9 cellular contexts compared by ENCODE assay signal in genomic region chr3:48426944-48427629, GRCh38. TPM values are rescaled to one million over a fixed set of nuclear protein-coding genes. Genes with fewer than 3 reads are reported as not detected.
DNase-seq lines count a peak whose midpoint lies in the region; ATAC-seq lines count a peak whose summit lies in the region.
"Had no signal": no experiment of that assay in that cellular context is flagged by ENCODE, and none has a peak within 500 bp of the region (broad histone marks: within the 10 kb centered on the region; RNA-seq: fewer than 3 reads in every experiment).

No MANE protein-coding gene starts in this region.

- H3K4me1 Mint-ChIP-seq in CD4-positive, alpha-beta memory T cell: peaks cover 2 to 16% (median 10%) of the 10 kb centered on the region in 4 donors
- H3K4me1 Mint-ChIP-seq in activated T-helper 2 cell treated with anti-CD3 and anti-CD28 coated beads, Interferon-gamma antibody, Interleukin-2, Interleukin-4, amounts not matched to agents 10 μg/mL and 5 μg/mL and 100 μg/mL, durations not matched to agents 14 hours and 24 hours and 36 hours (ENCODE audit: low read depth): peaks cover 3% of the 10 kb centered on the region

- H3K79me1 ChIP-seq in trophoblast cell (ENCODE audit: low read length): peaks cover 14% of the 10 kb centered on the region

- no peak overlapping the region for H3K9ac ChIP-seq in trophoblast cell (ENCODE audit: low read length)

- no peak overlapping the region for H3K18ac ChIP-seq in trophoblast cell (ENCODE audit: low read length)

- no peak for DNase-seq in CD4-positive, alpha-beta memory T cell
- DNase-seq in activated T-helper 2 cell treated with anti-CD3 and anti-CD28 coated beads, Interferon-gamma antibody, Interleukin-2, Interleukin-4, amounts not matched to agents 10 μg/mL and 5 μg/mL and 100 μg/mL, durations not matched to agents 14 hours and 24 hours and 36 hours (ENCODE audit: low spot score): no peak
- peak in 1 of 3 donors; percentile 66 for DNase-seq in right cardiac atrium
- DNase-seq in trophoblast cell: no peak
- DNase-seq in NCI-H510A (lab: John Stamatoyannopoulos, UW): no peak
- no peak for DNase-seq in OCI-M2 (lab: John Stamatoyannopoulos, UW; ENCODE audit: unreplicated experiment)
- DNase-seq in activated naive CD4-positive, alpha-beta T cell treated with Interleukin-2 at 50 U/mL for 16 hours: no peak
- DNase-seq: stimulated activated CD4-positive, alpha-beta T cell treated with anti-CD3 and anti-CD28 coated beads, Interleukin-2, amount 100 ng/mL, for 24 hours had no signal

- intact Hi-C loops in CD4-positive, alpha-beta memory T cell (cut with micrococcal nuclease): no loop called here
- intact Hi-C loops in activated T-helper 2 cell treated with anti-CD3 and anti-CD28 coated beads, Interferon-gamma antibody, Interleukin-2, Interleukin-4, amounts not matched to agents 10 μg/mL and 5 μg/mL and 100 μg/mL, durations not matched to agents 14 hours and 24 hours and 36 hours (cut with micrococcal nuclease): no loop called here
- intact Hi-C loops in right cardiac atrium (cut with DNase I): no loop called here

- H3K9me3 ChIP-seq in CD4-positive, alpha-beta memory T cell (ENCODE audit: control insufficient read depth in 1 of 2, low read length in 2 of 2): no peaks in the 10 kb centered on the region
- H3K9me3 ChIP-seq in right cardiac atrium (ENCODE audit: control insufficient read depth, low read length) (no peaks in the 10 kb centered on the region), trophoblast cell (ENCODE audit: insufficient read depth, low read depth, low read length) (no peaks in the 10 kb centered on the region)

- no peak overlapping the region for H3K23ac ChIP-seq in trophoblast cell (ENCODE audit: low read length)

- peaks cover 0 to 3% of the 10 kb centered on the region in 2 donors for H3K36me3 Mint-ChIP-seq in CD4-positive, alpha-beta memory T cell
- H3K36me3 Mint-ChIP-seq in activated T-helper 2 cell treated with anti-CD3 and anti-CD28 coated beads, Interferon-gamma antibody, Interleukin-2, Interleukin-4, amounts not matched to agents 10 μg/mL and 5 μg/mL and 100 μg/mL, durations not matched to agents 14 hours and 24 hours and 36 hours (ENCODE audit: low read depth): peaks cover 11% of the 10 kb centered on the region

- POLR2A ChIA-PET in CD4-positive, alpha-beta memory T cell (lab: Charles Lee; ENCODE audit: partially characterized antibody): interaction anchor here (1.2 to 2.0 kb wide), 2 partner anchors 13 to 70 kb away, joined by 3 to 7 read pairs; partner anchors contain the start of genes CCDC51 and TMA7

- peak overlapping the region; percentile 74 for H3K4me2 ChIP-seq in trophoblast cell (ENCODE audit: low read length)

- H3K4me1 ChIP-seq in CD4-positive, alpha-beta memory T cell (ENCODE audit: insufficient read depth, low read length): peaks cover 8% of the 10 kb centered on the region
- H3K4me1 ChIP-seq in right cardiac atrium (ENCODE audit: control insufficient read depth, insufficient read depth, low read length): peaks cover 15% of the 10 kb centered on the region
- peaks cover 33 to 36% of the 10 kb centered on the region in 2 experiments for H3K4me1 ChIP-seq in trophoblast cell (ENCODE audit: control insufficient read depth in 1 of 2, insufficient read depth in 2 of 2, low read length in 2 of 2)

- H2AK5ac ChIP-seq in trophoblast cell (ENCODE audit: low read length): no peak overlapping the region

- H2AFZ ChIP-seq in trophoblast cell (ENCODE audit: insufficient read depth, low read length, poor library complexity): no peak overlapping the region

- H4K12ac ChIP-seq in trophoblast cell (ENCODE audit: low read depth, low read length): no peak overlapping the region

- WGBS in right cardiac atrium: 41% methylated on average over 8 of the region's 8 CpGs
- WGBS in trophoblast cell (ENCODE audit: extremely low coverage, insufficient coverage, insufficient read length): no CpG with 5 or more reads among the region's 8 CpGs

- peaks cover 27% of the 10 kb centered on the region for H3K79me2 ChIP-seq in trophoblast cell (ENCODE audit: control insufficient read depth, insufficient read depth, low read length, poor library complexity)

- no peak overlapping the region for H3K27ac ChIP-seq in CD4-positive, alpha-beta memory T cell (ENCODE audit: low read depth, low read length)
- H3K27ac ChIP-seq in right cardiac atrium (ENCODE audit: low read length) (peak overlapping the region; percentile 93), trophoblast cell (ENCODE audit: low read depth, low read length) (no peak overlapping the region)

- H3K14ac ChIP-seq in trophoblast cell (ENCODE audit: low read length): no peak overlapping the region

- H3K27me3 ChIP-seq in CD4-positive, alpha-beta memory T cell (ENCODE audit: insufficient read depth, low read length): no peaks in the 10 kb centered on the region
- H3K27me3 ChIP-seq in right cardiac atrium (ENCODE audit: control insufficient read depth, insufficient read depth) (no peaks in the 10 kb centered on the region), trophoblast cell (ENCODE audit: insufficient read depth, low read length) (no peaks in the 10 kb centered on the region)

- no peak for ATAC-seq in right cardiac atrium
- no peak for ATAC-seq in GM19351 (IDR thresholded peaks at IDR 0.05; ENCODE audit: unreplicated experiment)

- H4K8ac ChIP-seq in trophoblast cell (ENCODE audit: low read depth, low read length): no peak overlapping the region

- no peak overlapping the region for H2BK12ac ChIP-seq in trophoblast cell (ENCODE audit: low read length)

- H3K9me3 Mint-ChIP-seq in CD4-positive, alpha-beta memory T cell: no peaks in the 10 kb centered on the region
- H3K9me3 Mint-ChIP-seq in activated T-helper 2 cell treated with anti-CD3 and anti-CD28 coated beads, Interferon-gamma antibody, Interleukin-2, Interleukin-4, amounts not matched to agents 10 μg/mL and 5 μg/mL and 100 μg/mL, durations not matched to agents 14 hours and 24 hours and 36 hours: no peaks in the 10 kb centered on the region

- peak overlapping the region in 6 of 8 donors; percentile 0 to 77 (median 11) for H3K4me3 Mint-ChIP-seq in CD4-positive, alpha-beta memory T cell
- H3K4me3 Mint-ChIP-seq in activated T-helper 2 cell treated with anti-CD3 and anti-CD28 coated beads, Interferon-gamma antibody, Interleukin-2, Interleukin-4, amounts not matched to agents 10 μg/mL and 5 μg/mL and 100 μg/mL, durations not matched to agents 14 hours and 24 hours and 36 hours (ENCODE audit: low read depth): peak overlapping the region; percentile 40

- no peak overlapping the region for H2BK5ac ChIP-seq in trophoblast cell (ENCODE audit: low read depth, low read length, poor library complexity)

- CTCF ChIA-PET in CD4-positive, alpha-beta memory T cell (lab: Charles Lee; ENCODE audit: partially characterized antibody): interaction anchor here (0.9 to 1.8 kb wide), 2 partner anchors 9 to 26 kb away, joined by 3 to 9 read pairs; no protein-coding TSS in a partner anchor

- no peaks in the 10 kb centered on the region for H3K27me3 Mint-ChIP-seq in CD4-positive, alpha-beta memory T cell
- H3K27me3 Mint-ChIP-seq in activated T-helper 2 cell treated with anti-CD3 and anti-CD28 coated beads, Interferon-gamma antibody, Interleukin-2, Interleukin-4, amounts not matched to agents 10 μg/mL and 5 μg/mL and 100 μg/mL, durations not matched to agents 14 hours and 24 hours and 36 hours (ENCODE audit: low read depth): peaks cover 17% of the 10 kb centered on the region

- no peak overlapping the region for H2BK120ac ChIP-seq in trophoblast cell (ENCODE audit: insufficient read depth, low read length, poor library complexity)

- H3K4ac ChIP-seq in trophoblast cell (ENCODE audit: low read depth, low read length): peak overlapping the region; percentile 58

- H3K36me3 ChIP-seq in CD4-positive, alpha-beta memory T cell (ENCODE audit: insufficient read depth, low read length): no peaks in the 10 kb centered on the region
- peaks cover 24 to 27% of the 10 kb centered on the region in 2 experiments for H3K36me3 ChIP-seq in trophoblast cell (ENCODE audit: control insufficient read depth in 1 of 2, insufficient read depth in 2 of 2, low read length in 2 of 2)

- H4K91ac ChIP-seq in trophoblast cell (ENCODE audit: low read depth, low read length): no peak overlapping the region

- H3K4me3 ChIP-seq in CD4-positive, alpha-beta memory T cell (ENCODE audit: low read length in 2 of 2): no peak overlapping the region
- no peak overlapping the region for H3K4me3 ChIP-seq in right cardiac atrium (ENCODE audit: low read length)
- H3K4me3 ChIP-seq in trophoblast cell (ENCODE audit: low read depth, low read length): no peak overlapping the region

- peak overlapping the region in 4 of 7 donors; percentile 3 to 54 (median 34) for H3K27ac Mint-ChIP-seq in CD4-positive, alpha-beta memory T cell
- H3K27ac Mint-ChIP-seq in activated T-helper 2 cell treated with anti-CD3 and anti-CD28 coated beads, Interferon-gamma antibody, Interleukin-2, Interleukin-4, amounts not matched to agents 10 μg/mL and 5 μg/mL and 100 μg/mL, durations not matched to agents 14 hours and 24 hours and 36 hours: no peak overlapping the region

RNA-seq across cellular contexts. Expression of gene PLXNB1, which starts 2.8 kb away (rescaled TPM):
- total RNA-seq in CD4-positive, alpha-beta memory T cell: 1 to 10 TPM; 2.6 to 5.0 TPM
- polyA plus RNA-seq in CD4-positive, alpha-beta memory T cell: under 1 TPM in 1 of 2 donors, not detected in 1; 0.48 TPM
- 6.8 and 7.0 TPM in 2 replicates for total RNA-seq in activated T-helper 2 cell treated with anti-CD3 and anti-CD28 coated beads, Interferon-gamma antibody, Interleukin-2, Interleukin-4, amounts not matched to agents 10 μg/mL and 5 μg/mL and 100 μg/mL, durations not matched to agents 14 hours and 24 hours and 36 hours
- total RNA-seq in right cardiac atrium: 10 to 100 TPM; 49.4 to 84.5 (median 55.0) TPM
- 52.7 TPM for polyA plus RNA-seq in right cardiac atrium
- polyA plus RNA-seq in trophoblast cell (2013): 48.1 and 50.4 TPM in 2 replicates

RNA-seq across cellular contexts. Expression of gene CCDC51, which starts 12.8 kb away (rescaled TPM):
- total RNA-seq in CD4-positive, alpha-beta memory T cell: 1 to 10 TPM; 5.1 to 5.4 TPM
- polyA plus RNA-seq in CD4-positive, alpha-beta memory T cell: 10 to 100 TPM in 1 of 2 donors, 1 to 10 TPM in 1; 6.6 to 13.3 TPM
- 22.2 and 23.7 TPM in 2 replicates for total RNA-seq in activated T-helper 2 cell treated with anti-CD3 and anti-CD28 coated beads, Interferon-gamma antibody, Interleukin-2, Interleukin-4, amounts not matched to agents 10 μg/mL and 5 μg/mL and 100 μg/mL, durations not matched to agents 14 hours and 24 hours and 36 hours
- total RNA-seq in right cardiac atrium: 10 to 100 TPM in 3 of 4 donors, 1 to 10 TPM in 1; 8.7 to 11.5 (median 11.1) TPM
- 11.2 TPM for polyA plus RNA-seq in right cardiac atrium
- polyA plus RNA-seq in trophoblast cell (2013): 11.1 and 11.5 TPM in 2 replicates

RNA-seq across cellular contexts. Expression of gene TMA7, which starts 13.0 kb away (rescaled TPM):
- total RNA-seq in CD4-positive, alpha-beta memory T cell: 100 to 1,000 TPM; 309 to 310 TPM
- polyA plus RNA-seq in CD4-positive, alpha-beta memory T cell: 100 to 1,000 TPM; 765 to 952 TPM
- total RNA-seq in activated T-helper 2 cell treated with anti-CD3 and anti-CD28 coated beads, Interferon-gamma antibody, Interleukin-2, Interleukin-4, amounts not matched to agents 10 μg/mL and 5 μg/mL and 100 μg/mL, durations not matched to agents 14 hours and 24 hours and 36 hours: 270 and 289 TPM in 2 replicates
- 100 to 1,000 TPM; 187 to 270 (median 216) TPM for total RNA-seq in right cardiac atrium
- 526 TPM for polyA plus RNA-seq in right cardiac atrium
- polyA plus RNA-seq in trophoblast cell (2013): 586 and 607 TPM in 2 replicates

RNA-seq across cellular contexts. Expression of gene ATRIP, which starts 19.4 kb away (rescaled TPM):
- 10 to 100 TPM; 14.9 to 15.2 TPM for total RNA-seq in CD4-positive, alpha-beta memory T cell
- polyA plus RNA-seq in CD4-positive, alpha-beta memory T cell: 10 to 100 TPM; 11.3 to 15.4 TPM
- total RNA-seq in activated T-helper 2 cell treated with anti-CD3 and anti-CD28 coated beads, Interferon-gamma antibody, Interleukin-2, Interleukin-4, amounts not matched to agents 10 μg/mL and 5 μg/mL and 100 μg/mL, durations not matched to agents 14 hours and 24 hours and 36 hours: 16.9 and 17.5 TPM in 2 replicates
- total RNA-seq in right cardiac atrium: 1 to 10 TPM; 4.0 to 5.2 (median 4.3) TPM
- polyA plus RNA-seq in right cardiac atrium: 3.5 TPM
- polyA plus RNA-seq in trophoblast cell (2013): 9.1 and 9.8 TPM in 2 replicates

RNA-seq across cellular contexts. Expression of gene FBXW12, which starts 55.1 kb away (rescaled TPM):
- not detected for total RNA-seq in CD4-positive, alpha-beta memory T cell
- not detected for polyA plus RNA-seq in CD4-positive, alpha-beta memory T cell
- total RNA-seq in activated T-helper 2 cell treated with anti-CD3 and anti-CD28 coated beads, Interferon-gamma antibody, Interleukin-2, Interleukin-4, amounts not matched to agents 10 μg/mL and 5 μg/mL and 100 μg/mL, durations not matched to agents 14 hours and 24 hours and 36 hours: 0.14 TPM in 1 of 2 replicates, not detected in the other
- not detected for total RNA-seq in right cardiac atrium
- polyA plus RNA-seq in right cardiac atrium: not detected
- 0.04 TPM in 1 of 2 replicates, not detected in the other for polyA plus RNA-seq in trophoblast cell (2013)
